8 cellular contexts compared by ENCODE assay signal in genomic region chr22:38146166-38146565, GRCh38. TPM values are rescaled to one million over a fixed set of nuclear protein-coding genes. Genes with fewer than 3 reads are reported as not detected.
DNase-seq lines count a peak whose midpoint lies in the region; ATAC-seq and TF ChIP-seq lines count a peak whose summit lies in the region.
"Not testable (repeated sequence)": the region's sequence is repeated elsewhere in the genome, so short reads cannot be mapped to it uniquely, and the experiment has no call there.
"Had no signal": no experiment of that assay in that cellular context is flagged by ENCODE, and none has a peak within 500 bp of the region (broad histone marks: within the 10 kb centered on the region; RNA-seq: fewer than 3 reads in every experiment).

No MANE protein-coding gene starts in this region.

- not testable (repeated sequence) for H2AFZ ChIP-seq in mammary epithelial cell (ENCODE audit: low read depth, low read length)

- H3K27ac ChIP-seq in HUES64 (ENCODE audit: low read depth, low read length): peak overlapping the region; percentile 11; the same call in 1 of the 2 replicates
- peak overlapping the region; percentile 75 for H3K27ac ChIP-seq in RWPE2 (ENCODE audit: poor library complexity, severe bottlenecking)
- peak overlapping the region; percentile 78 for H3K27ac ChIP-seq in mammary epithelial cell (ENCODE audit: insufficient read depth, low read depth, low read length)
- peak overlapping the region in 3 of 4 donors; percentile 44 to 71 (median 70) for H3K27ac ChIP-seq in esophagus squamous epithelium
- not testable (repeated sequence) for H3K27ac ChIP-seq in right lobe of liver

- H4K20me1 ChIP-seq in mammary epithelial cell (ENCODE audit: insufficient read depth, low read length): not testable (repeated sequence)

- not testable (repeated sequence) for TF ChIP-seq POLR2A in esophagus squamous epithelium (IDR thresholded peaks at IDR 0.05); right lobe of liver (IDR thresholded peaks at IDR 0.05)

- peak overlapping the region; percentile 96 for H3K27ac Mint-ChIP-seq in Calu3 (ENCODE audit: unreplicated experiment)

- intact Hi-C loops in Calu3 (cut with micrococcal nuclease; ENCODE audit: unreplicated experiment); mammary epithelial cell (cut with micrococcal nuclease); esophagus squamous epithelium (cut with DNase I); right lobe of liver (cut with DNase I); sciatic nerve (cut with DNase I): not testable (repeated sequence)

- not testable (repeated sequence) for TF ChIP-seq CTCF in Calu3 (IDR thresholded peaks at IDR 0.05; ENCODE audit: unreplicated experiment); RWPE2 (IDR thresholded peaks at IDR 0.05; ENCODE audit: poor library complexity, severe bottlenecking); mammary epithelial cell (conservative IDR thresholded peaks at IDR 0.05 in 1 of 2, IDR thresholded peaks at IDR 0.05 in 1 of 2; ENCODE audit: extremely low read depth in 1 of 2, insufficient read depth in 1 of 2, low read depth in 1 of 2, low read length in 2 of 2); esophagus squamous epithelium (IDR thresholded peaks at IDR 0.05); right lobe of liver (IDR thresholded peaks at IDR 0.05)

- in situ Hi-C loops in mammary epithelial cell (cut with MboI; ENCODE audit: low sequenced_read_pairs in 2 of 2): not testable (repeated sequence)

- ATAC-seq in RWPE2 (ENCODE audit: low read depth); right lobe of liver; sciatic nerve: not testable (repeated sequence)

- dilution Hi-C loops in mammary epithelial cell (cut with HindIII; ENCODE audit: low sequenced_read_pairs): not testable (repeated sequence)

- H3K79me2 ChIP-seq in mammary epithelial cell (ENCODE audit: insufficient read depth, low read length): not testable (repeated sequence)

- not testable (repeated sequence) for H3K4me3 ChIP-seq in HUES64 (ENCODE audit: low read length); RWPE2 (ENCODE audit: severe bottlenecking); mammary epithelial cell (replicated peaks in 1 of 3; ENCODE audit: insufficient read depth in 1 of 3, low read depth in 2 of 3, low read length in 3 of 3); esophagus squamous epithelium; right lobe of liver

- not testable (repeated sequence) for H3K9me3 Mint-ChIP-seq in Calu3 (ENCODE audit: low read depth, unreplicated experiment)

- DNase-seq in Calu3; RWPE2 (ENCODE audit: low spot score); mammary epithelial cell; esophagus squamous epithelium (lab: John Stamatoyannopoulos, UW): not testable (repeated sequence)
- DNase-seq in right lobe of liver: peak in 2 of 3 donors; percentile 2 to 3
- DNase-seq in sciatic nerve (ENCODE audit: low spot score): peak; percentile 9

- not testable (repeated sequence) for H3K27me3 Mint-ChIP-seq in Calu3 (ENCODE audit: unreplicated experiment)

- H3K4me3 Mint-ChIP-seq in Calu3 (ENCODE audit: low read depth, unreplicated experiment): not testable (repeated sequence)

- not testable (repeated sequence) for H3K9me3 ChIP-seq in HUES64 (ENCODE audit: insufficient read depth, low read depth, low read length); RWPE2 (ENCODE audit: severe bottlenecking); mammary epithelial cell (replicated peaks; ENCODE audit: insufficient read depth, low read length); esophagus squamous epithelium; right lobe of liver

- not testable (repeated sequence) for H3K36me3 ChIP-seq in HUES64 (ENCODE audit: insufficient read depth, low read length); RWPE2 (ENCODE audit: low read depth); mammary epithelial cell (ENCODE audit: insufficient read depth, low read length); right lobe of liver
- H3K36me3 ChIP-seq in esophagus squamous epithelium: peaks cover 0 to 18% (median 0%) of the 10 kb centered on the region in 3 donors

- CTCF ChIA-PET in Calu3 (lab: Charles Lee): interaction anchor here (0.7 to 1.4 kb wide), 6 partner anchors 9 to 94 kb away, joined by 3 to 10 read pairs (median 3); no protein-coding TSS in a partner anchor
- CTCF ChIA-PET in mammary epithelial cell (lab: Charles Lee; ENCODE audit: low non-redundant PET): not testable (repeated sequence)

- H3K36me3 Mint-ChIP-seq in Calu3 (ENCODE audit: insufficient read depth, unreplicated experiment): peaks cover 15% of the 10 kb centered on the region

- H3K27me3 ChIP-seq in HUES64 (ENCODE audit: insufficient read depth, low read length); RWPE2 (ENCODE audit: insufficient read depth, poor library complexity, severe bottlenecking); mammary epithelial cell (ENCODE audit: insufficient read depth, low read length); esophagus squamous epithelium; right lobe of liver: not testable (repeated sequence)

- WGBS in HUES64: 81% methylated on average over 3 of the region's 3 CpGs
- WGBS in mammary epithelial cell (ENCODE audit: low coverage, missing lambda C conversion rate): 69% methylated on average over 3 of the region's 3 CpGs
- 58 to 83% methylated on average over 3 of the region's 3 CpGs for WGBS in esophagus squamous epithelium, 2 donors
- WGBS in right lobe of liver (ENCODE audit: insufficient coverage, low coverage, low lambda C conversion rate, missing lambda C conversion rate): no CpG with 5 or more reads among the region's 3 CpGs

- H3K4me2 ChIP-seq in mammary epithelial cell (ENCODE audit: insufficient read depth, low read depth, low read length): not testable (repeated sequence)

- peaks cover 39% of the 10 kb centered on the region for H3K4me1 Mint-ChIP-seq in Calu3 (ENCODE audit: low read depth, unreplicated experiment)

- not testable (repeated sequence) for H3K9ac ChIP-seq in HUES64 (ENCODE audit: low read depth, low read length); mammary epithelial cell (ENCODE audit: insufficient read depth, low read length)

- BruUV-seq in Calu3 (replicated peaks; lab: Mats Ljungman, UMichigan): TSS peak; percentile 58
- TSS peak; percentile 29 for BruUV-seq in mammary epithelial cell (replicated peaks; lab: Mats Ljungman, UMichigan)

- not testable (repeated sequence) for H3K4me1 ChIP-seq in HUES64 (ENCODE audit: insufficient read depth, low read length)
- peaks cover 33% of the 10 kb centered on the region for H3K4me1 ChIP-seq in RWPE2 (ENCODE audit: insufficient read depth, poor library complexity, severe bottlenecking)
- H3K4me1 ChIP-seq in mammary epithelial cell (ENCODE audit: insufficient read depth, low read length): peaks cover 26% of the 10 kb centered on the region
- peaks cover 0 to 14% (median 0%) of the 10 kb centered on the region in 3 donors for H3K4me1 ChIP-seq in esophagus squamous epithelium
- peaks cover 0 to 11% (median 2%) of the 10 kb centered on the region in 4 donors for H3K4me1 ChIP-seq in right lobe of liver

RNA-seq across cellular contexts. Expression of gene PLA2G6, which starts 35.5 kb away (rescaled TPM):
- total RNA-seq in Calu3 (2022): 43.5 and 44.0 TPM in 2 replicates
- polyA plus RNA-seq in HUES64 (2013, experiment 1 of 2): 6.4 TPM
- polyA plus RNA-seq in HUES64 (2013, experiment 2 of 2): 12.7 TPM
- total RNA-seq in mammary epithelial cell: 10 to 100 TPM; 12.8 to 20.2 TPM
- 7.8 TPM for polyA plus RNA-seq in mammary epithelial cell
- polyA minus RNA-seq in mammary epithelial cell: 7.9 TPM
- total RNA-seq in esophagus squamous epithelium: 10 to 100 TPM; 12.9 to 24.2 (median 14.2) TPM
- 10 to 100 TPM in 5 of 6 experiments, 1 to 10 TPM in 1; 8.1 to 32.9 (median 19.8) TPM for total RNA-seq in right lobe of liver
- 53.7 TPM for total RNA-seq in sciatic nerve

RNA-seq across cellular contexts. Expression of gene BAIAP2L2, which starts 35.7 kb away (rescaled TPM):
- 51.2 and 68.2 TPM in 2 replicates for total RNA-seq in Calu3 (2022)
- 1.9 TPM for polyA plus RNA-seq in HUES64 (2013, experiment 1 of 2)
- 1.9 TPM for polyA plus RNA-seq in HUES64 (2013, experiment 2 of 2)
- 10 to 100 TPM in 1 of 2 donors, 1 to 10 TPM in 1; 2.2 to 10.1 TPM for total RNA-seq in mammary epithelial cell
- polyA plus RNA-seq in mammary epithelial cell: 5.4 TPM
- 1.1 TPM for polyA minus RNA-seq in mammary epithelial cell
- total RNA-seq in esophagus squamous epithelium: 1 to 10 TPM in 3 of 4 donors, under 1 TPM in 1; 0.26 to 4.8 (median 2.8) TPM
- 1 to 10 TPM in 3 of 6 experiments, under 1 TPM in 3; 0.79 to 5.0 (median 1.4) TPM for total RNA-seq in right lobe of liver
- total RNA-seq in sciatic nerve: 1.6 TPM
- polyA plus RNA-seq: IgD-negative memory B cell had no signal

RNA-seq across cellular contexts. Expression of gene MAFF, which starts 55.6 kb away (rescaled TPM):
- 62.4 and 64.8 TPM in 2 replicates for total RNA-seq in Calu3 (2022)
- polyA plus RNA-seq in HUES64 (2013, experiment 1 of 2): 3.0 TPM
- polyA plus RNA-seq in HUES64 (2013, experiment 2 of 2): 3.2 TPM
- 10 to 100 TPM; 17.0 to 48.5 TPM for total RNA-seq in mammary epithelial cell
- polyA plus RNA-seq in mammary epithelial cell: 13.9 TPM
- polyA minus RNA-seq in mammary epithelial cell: 5.3 TPM
- total RNA-seq in esophagus squamous epithelium: 10 to 100 TPM; 19.4 to 51.6 (median 40.5) TPM
- total RNA-seq in right lobe of liver: 10 to 100 TPM in 3 of 6 experiments, 1 to 10 TPM in 3; 2.6 to 30.6 (median 11.0) TPM
- total RNA-seq in sciatic nerve: 67.6 TPM
